ENCODE assay signal across 7 cellular contexts in the genomic region with DNA sequence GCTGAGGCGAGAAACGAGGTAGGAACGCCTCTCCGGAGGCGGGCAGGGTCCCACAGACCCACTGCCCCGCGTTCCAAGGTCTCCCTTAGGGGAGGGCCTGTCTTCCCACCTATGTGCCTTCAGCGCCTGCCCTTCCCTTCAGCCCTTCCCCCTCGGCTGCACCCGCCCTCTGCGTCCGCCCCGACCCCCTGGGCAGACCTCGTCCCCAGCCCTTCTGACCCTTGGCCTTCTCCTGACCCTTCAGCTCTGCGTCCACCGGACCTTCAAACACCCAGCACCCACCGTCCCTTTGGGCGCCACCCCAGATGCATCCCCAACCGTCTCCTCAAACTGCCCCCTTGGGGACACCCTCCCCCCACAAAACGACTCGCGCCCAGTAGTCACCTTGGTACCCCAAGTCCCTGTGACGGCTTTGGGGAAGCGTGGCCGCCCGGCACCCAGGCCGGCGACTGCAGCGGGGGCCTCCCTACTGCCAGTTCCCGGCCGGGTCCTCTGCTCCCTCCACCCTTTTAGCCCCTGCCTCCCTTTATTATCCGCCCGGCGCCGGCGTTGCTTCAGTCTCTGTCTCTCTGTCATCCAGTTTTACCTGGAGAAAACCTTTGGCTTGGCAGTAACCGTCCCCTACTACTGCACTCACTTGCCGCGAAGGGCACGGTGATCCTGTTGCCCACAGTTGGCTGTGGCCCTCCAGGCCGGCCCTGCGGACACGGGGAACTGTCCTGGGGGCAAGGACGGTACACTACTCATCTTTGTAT. TPM values are rescaled to one million over a fixed set of nuclear protein-coding genes. Genes with fewer than 3 reads are reported as not detected.
DNase-seq lines count a peak whose midpoint lies in the region; FAIRE-seq and TF ChIP-seq lines count a peak whose summit lies in the region.

No MANE protein-coding gene starts in this region.

- peaks cover 2% of the 10 kb centered on the region for H3K9me3 ChIP-seq in suprapubic skin

- no peak for FAIRE-seq in GM12892 (lab: Jason Lieb, UNC)

- DNase-seq in GM12892 (ENCODE audit: insufficient read length), result peak; percentile 7
- DNase-seq in NCI-H128 (lab: John Stamatoyannopoulos, UW; ENCODE audit: unreplicated experiment), result peak; percentile 7
- DNase-seq in lower leg skin (ENCODE audit: low spot score in 2 of 2), result peak; percentile 30 to 89
- peak in 1 of 2 donors; percentile 74 for DNase-seq in suprapubic skin (ENCODE audit: low spot score in 2 of 2)
- DNase-seq in NCI-H774 (lab: John Stamatoyannopoulos, UW), result no peak
- no peak for DNase-seq in dedifferentiated amniotic fluid mesenchymal stem cell (ENCODE audit: extremely low spot score)

- no peaks in the 10 kb centered on the region for H3K36me3 ChIP-seq in suprapubic skin

- WGBS in lower leg skin, 2 donors, result 9 to 11% methylated on average over 37 to 44 of the region's 44 CpGs
- 4% methylated on average over 31 of the region's 44 CpGs for WGBS in suprapubic skin

- peaks cover 39% of the 10 kb centered on the region for H3K4me1 ChIP-seq in suprapubic skin

- H3K4me3 ChIP-seq in lower leg skin (ENCODE audit: low read depth, poor library complexity, severe bottlenecking), result peak overlapping the region; percentile 59
- peak overlapping the region; percentile 93 for H3K4me3 ChIP-seq in suprapubic skin

- no peak for TF ChIP-seq EP300 in suprapubic skin (IDR thresholded peaks at IDR 0.05)

- TF ChIP-seq POLR2A in GM12892 (IDR thresholded peaks at IDR 0.05; ENCODE audit: low read depth, low read length), result no peak
- TF ChIP-seq POLR2A in lower leg skin (IDR thresholded peaks at IDR 0.05), result no peak
- no peak for TF ChIP-seq POLR2A in suprapubic skin (IDR thresholded peaks at IDR 0.05)

- H3K27me3 ChIP-seq in suprapubic skin, result no peaks in the 10 kb centered on the region

- H3K27ac ChIP-seq in cingulate gyrus (ENCODE audit: low read depth, low read length) (peak overlapping the region; percentile 98), suprapubic skin (peak overlapping the region; percentile 95)

- intact Hi-C loops in lower leg skin (cut with DNase I; ENCODE audit: low total_unique reads), result loop anchor here (5.0 kb wide), 1 partner anchor 57 kb away; no protein-coding TSS in a partner anchor

- TF ChIP-seq CTCF in lower leg skin (IDR thresholded peaks at IDR 0.05) (no peak), suprapubic skin (IDR thresholded peaks at IDR 0.05) (peak in 1 of 2 donors; percentile 14)

RNA-seq across cellular contexts. Expression of a gene that starts 0.4 kb away (rescaled TPM):
- polyA plus RNA-seq in GM12892 (2012; ENCODE audit: missing spikeins), result not detected
- total RNA-seq in lower leg skin, result 10 to 100 TPM; 18.5 to 32.0 (median 30.1) TPM
- total RNA-seq in suprapubic skin, result 10 to 100 TPM; 17.5 to 22.3 (median 19.0) TPM

Comparison
In these comparisons a context has a peak if more than half of its experiments do, and no peak if none do; other contexts are left out.
1. DNase-seq: peak in GM12892 (single experiment), NCI-H128 (single experiment) and lower leg skin (2 of 2); none in NCI-H774 (single experiment) and dedifferentiated amniotic fluid mesenchymal stem cell (single experiment).